1 cellular context compared by ENCODE assay signal in genomic region chr6:70412797-70413113, GRCh38.
TF ChIP-seq lines count a peak whose summit lies in the region.

No MANE protein-coding gene starts in this region.

TF ChIP-seq in K562, 482 proteins besides CTCF, POLR2A, EP300 and RAD21 (continued from another document):
- TF ChIP-seq TARDBP (IDR thresholded peaks at IDR 0.05) (peak; percentile 46; the same call in 1 of the 2 replicates), ATF3 (IDR thresholded peaks at IDR 0.05) (no peak), ATF3 (CRISPR knock-in tag; conservative IDR thresholded peaks at IDR 0.05) (peak; percentile 46; the same call in 1 of the 2 replicates), TRIM24 (IDR thresholded peaks at IDR 0.05) (no peak), NONO (IDR thresholded peaks at IDR 0.05; ENCODE audit: low read depth in 2 of 2, low read length in 1 of 2) (no peak), TEAD1 (CRISPR knock-in tag; IDR thresholded peaks at IDR 0.05) (0 out of 4 replicates have a peak, but pooled peaks of 1 of the 2 experiments have one; percentile 18), BRD9 (IDR thresholded peaks at IDR 0.05; ENCODE audit: low read depth, partially characterized antibody) (peak; percentile 57), CREB1 (IDR thresholded peaks at IDR 0.05) (no peak), CREB1 (CRISPR knock-in tag; IDR thresholded peaks at IDR 0.05) (no peak), DPF2 (IDR thresholded peaks at IDR 0.05) (0 out of 2 replicates have a peak, but pooled peaks have one; percentile 10), ZBTB33 (CRISPR knock-in tag; IDR thresholded peaks at IDR 0.05) (0 out of 2 replicates have a peak, but pooled peaks have one; percentile 1), SMAD1 (IDR thresholded peaks at IDR 0.05; ENCODE audit: low read depth, low read length, partially characterized antibody) (no peak), HDAC8 (tag; IDR thresholded peaks at IDR 0.05) (no peak), ZNF12 (CRISPR knock-in tag; IDR thresholded peaks at IDR 0.05) (0 out of 2 replicates have a peak, but pooled peaks have one; percentile 24), JUN (IDR thresholded peaks at IDR 0.05; ENCODE audit: borderline replicate concordance, low read depth, low read length) (no peak), JUN (CRISPR knock-in tag; IDR thresholded peaks at IDR 0.05; ENCODE audit: borderline replicate concordance) (0 out of 2 replicates have a peak, but pooled peaks have one; percentile 34), AFF1 (IDR thresholded peaks at IDR 0.05; ENCODE audit: low read depth in 1 of 2, partially characterized antibody in 2 of 2) (peak in 1 of 2 experiments; percentile 86), PHF8 (IDR thresholded peaks at IDR 0.05; ENCODE audit: borderline replicate concordance, low read length) (peak; percentile 92), ETV6 (IDR thresholded peaks at IDR 0.05; ENCODE audit: borderline replicate concordance in 1 of 2, low read depth in 2 of 2, low read length in 1 of 2) (no peak), ETV6 (CRISPR knock-in tag; IDR thresholded peaks at IDR 0.05; ENCODE audit: borderline replicate concordance) (no peak), FOXA3 (CRISPR knock-in tag; conservative IDR thresholded peaks at IDR 0.05 in 1 of 2, IDR thresholded peaks at IDR 0.05 in 1 of 2) (no peak), SAFB2 (IDR thresholded peaks at IDR 0.05; ENCODE audit: borderline replicate concordance, low read depth, low read length, severe bottlenecking) (no peak), RBBP5 (IDR thresholded peaks at IDR 0.05; ENCODE audit: borderline replicate concordance, insufficient read depth, low read length, poor library complexity, severe bottlenecking) (peak; percentile 8), ZNF133 (CRISPR knock-in tag; IDR thresholded peaks at IDR 0.05) (no peak), HMG20B (CRISPR knock-in tag; IDR thresholded peaks at IDR 0.05) (0 out of 2 replicates have a peak, but pooled peaks have one; percentile 53), NCOR1 (IDR thresholded peaks at IDR 0.05) (0 out of 2 replicates have a peak, but pooled peaks have one; percentile 12)
